Comparison of ENCODE assay signal across 1 cellular context in the genomic region with DNA sequence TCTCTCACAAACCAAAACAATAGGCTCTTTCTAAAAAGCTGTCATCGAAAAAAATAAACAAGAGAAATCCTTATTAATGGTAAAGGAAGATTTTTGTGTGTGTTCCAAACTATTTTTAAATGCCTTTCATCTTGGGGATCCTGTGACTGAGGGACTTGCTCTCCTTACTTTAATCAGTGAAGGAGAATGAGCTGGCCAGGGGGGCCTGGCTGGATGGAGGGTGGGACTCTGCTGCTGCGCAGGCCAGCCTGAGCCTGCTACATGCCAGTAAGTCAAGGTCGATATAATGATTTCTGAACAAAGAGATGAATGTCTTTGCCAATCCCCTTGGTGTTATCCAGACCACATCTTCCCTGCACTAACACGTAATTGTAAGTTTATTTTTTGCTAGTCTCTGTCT.
TF ChIP-seq lines count a peak whose summit lies in the region.

No MANE protein-coding gene starts in this region.

TF ChIP-seq in GM23338, 12 proteins besides CTCF, POLR2A, EP300 and RAD21 (continued from another document):
- TF ChIP-seq, protein P1, sequence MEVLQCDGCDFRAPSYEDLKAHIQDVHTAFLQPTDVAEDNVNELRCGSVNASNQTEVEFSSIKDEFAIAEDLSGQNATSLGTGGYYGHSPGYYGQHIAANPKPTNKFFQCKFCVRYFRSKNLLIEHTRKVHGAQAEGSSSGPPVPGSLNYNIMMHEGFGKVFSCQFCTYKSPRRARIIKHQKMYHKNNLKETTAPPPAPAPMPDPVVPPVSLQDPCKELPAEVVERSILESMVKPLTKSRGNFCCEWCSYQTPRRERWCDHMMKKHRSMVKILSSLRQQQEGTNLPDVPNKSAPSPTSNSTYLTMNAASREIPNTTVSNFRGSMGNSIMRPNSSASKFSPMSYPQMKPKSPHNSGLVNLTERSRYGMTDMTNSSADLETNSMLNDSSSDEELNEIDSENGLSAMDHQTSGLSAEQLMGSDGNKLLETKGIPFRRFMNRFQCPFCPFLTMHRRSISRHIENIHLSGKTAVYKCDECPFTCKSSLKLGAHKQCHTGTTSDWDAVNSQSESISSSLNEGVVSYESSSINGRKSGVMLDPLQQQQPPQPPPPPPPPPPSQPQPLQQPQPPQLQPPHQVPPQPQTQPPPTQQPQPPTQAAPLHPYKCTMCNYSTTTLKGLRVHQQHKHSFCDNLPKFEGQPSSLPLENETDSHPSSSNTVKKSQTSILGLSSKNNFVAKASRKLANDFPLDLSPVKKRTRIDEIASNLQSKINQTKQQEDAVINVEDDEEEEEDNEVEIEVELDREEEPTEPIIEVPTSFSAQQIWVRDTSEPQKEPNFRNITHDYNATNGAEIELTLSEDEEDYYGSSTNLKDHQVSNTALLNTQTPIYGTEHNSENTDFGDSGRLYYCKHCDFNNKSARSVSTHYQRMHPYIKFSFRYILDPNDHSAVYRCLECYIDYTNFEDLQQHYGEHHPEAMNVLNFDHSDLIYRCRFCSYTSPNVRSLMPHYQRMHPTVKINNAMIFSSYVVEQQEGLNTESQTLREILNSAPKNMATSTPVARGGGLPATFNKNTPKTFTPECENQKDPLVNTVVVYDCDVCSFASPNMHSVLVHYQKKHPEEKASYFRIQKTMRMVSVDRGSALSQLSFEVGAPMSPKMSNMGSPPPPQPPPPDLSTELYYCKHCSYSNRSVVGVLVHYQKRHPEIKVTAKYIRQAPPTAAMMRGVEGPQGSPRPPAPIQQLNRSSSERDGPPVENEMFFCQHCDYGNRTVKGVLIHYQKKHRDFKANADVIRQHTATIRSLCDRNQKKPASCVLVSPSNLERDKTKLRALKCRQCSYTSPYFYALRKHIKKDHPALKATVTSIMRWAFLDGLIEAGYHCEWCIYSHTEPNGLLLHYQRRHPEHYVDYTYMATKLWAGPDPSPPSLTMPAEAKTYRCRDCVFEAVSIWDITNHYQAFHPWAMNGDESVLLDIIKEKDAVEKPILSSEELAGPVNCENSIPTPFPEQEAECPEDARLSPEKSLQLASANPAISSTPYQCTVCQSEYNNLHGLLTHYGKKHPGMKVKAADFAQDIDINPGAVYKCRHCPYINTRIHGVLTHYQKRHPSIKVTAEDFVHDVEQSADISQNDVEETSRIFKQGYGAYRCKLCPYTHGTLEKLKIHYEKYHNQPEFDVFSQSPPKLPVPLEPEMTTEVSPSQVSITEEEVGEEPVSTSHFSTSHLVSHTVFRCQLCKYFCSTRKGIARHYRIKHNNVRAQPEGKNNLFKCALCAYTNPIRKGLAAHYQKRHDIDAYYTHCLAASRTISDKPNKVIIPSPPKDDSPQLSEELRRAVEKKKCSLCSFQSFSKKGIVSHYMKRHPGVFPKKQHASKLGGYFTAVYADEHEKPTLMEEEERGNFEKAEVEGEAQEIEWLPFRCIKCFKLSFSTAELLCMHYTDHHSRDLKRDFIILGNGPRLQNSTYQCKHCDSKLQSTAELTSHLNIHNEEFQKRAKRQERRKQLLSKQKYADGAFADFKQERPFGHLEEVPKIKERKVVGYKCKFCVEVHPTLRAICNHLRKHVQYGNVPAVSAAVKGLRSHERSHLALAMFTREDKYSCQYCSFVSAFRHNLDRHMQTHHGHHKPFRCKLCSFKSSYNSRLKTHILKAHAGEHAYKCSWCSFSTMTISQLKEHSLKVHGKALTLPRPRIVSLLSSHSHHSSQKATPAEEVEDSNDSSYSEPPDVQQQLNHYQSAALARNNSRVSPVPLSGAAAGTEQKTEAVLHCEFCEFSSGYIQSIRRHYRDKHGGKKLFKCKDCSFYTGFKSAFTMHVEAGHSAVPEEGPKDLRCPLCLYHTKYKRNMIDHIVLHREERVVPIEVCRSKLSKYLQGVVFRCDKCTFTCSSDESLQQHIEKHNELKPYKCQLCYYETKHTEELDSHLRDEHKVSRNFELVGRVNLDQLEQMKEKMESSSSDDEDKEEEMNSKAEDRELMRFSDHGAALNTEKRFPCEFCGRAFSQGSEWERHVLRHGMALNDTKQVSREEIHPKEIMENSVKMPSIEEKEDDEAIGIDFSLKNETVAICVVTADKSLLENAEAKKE (CRISPR knock-in tag; IDR thresholded peaks at IDR 0.05): no peak
- TF ChIP-seq POLR2AphosphoS5 (IDR thresholded peaks at IDR 0.05; ENCODE audit: low read depth): no peak
- TF ChIP-seq JUNB (IDR thresholded peaks at IDR 0.05; ENCODE audit: unreplicated experiment): no peak
- TF ChIP-seq NANOG (IDR thresholded peaks at IDR 0.05; ENCODE audit: borderline replicate concordance): no peak
- no peak for TF ChIP-seq EZH2 (IDR thresholded peaks at IDR 0.05; ENCODE audit: low read depth, unreplicated experiment)
- TF ChIP-seq CREB1 (CRISPR knock-in tag; IDR thresholded peaks at IDR 0.05; ENCODE audit: low read depth): no peak
- TF ChIP-seq, protein P2, sequence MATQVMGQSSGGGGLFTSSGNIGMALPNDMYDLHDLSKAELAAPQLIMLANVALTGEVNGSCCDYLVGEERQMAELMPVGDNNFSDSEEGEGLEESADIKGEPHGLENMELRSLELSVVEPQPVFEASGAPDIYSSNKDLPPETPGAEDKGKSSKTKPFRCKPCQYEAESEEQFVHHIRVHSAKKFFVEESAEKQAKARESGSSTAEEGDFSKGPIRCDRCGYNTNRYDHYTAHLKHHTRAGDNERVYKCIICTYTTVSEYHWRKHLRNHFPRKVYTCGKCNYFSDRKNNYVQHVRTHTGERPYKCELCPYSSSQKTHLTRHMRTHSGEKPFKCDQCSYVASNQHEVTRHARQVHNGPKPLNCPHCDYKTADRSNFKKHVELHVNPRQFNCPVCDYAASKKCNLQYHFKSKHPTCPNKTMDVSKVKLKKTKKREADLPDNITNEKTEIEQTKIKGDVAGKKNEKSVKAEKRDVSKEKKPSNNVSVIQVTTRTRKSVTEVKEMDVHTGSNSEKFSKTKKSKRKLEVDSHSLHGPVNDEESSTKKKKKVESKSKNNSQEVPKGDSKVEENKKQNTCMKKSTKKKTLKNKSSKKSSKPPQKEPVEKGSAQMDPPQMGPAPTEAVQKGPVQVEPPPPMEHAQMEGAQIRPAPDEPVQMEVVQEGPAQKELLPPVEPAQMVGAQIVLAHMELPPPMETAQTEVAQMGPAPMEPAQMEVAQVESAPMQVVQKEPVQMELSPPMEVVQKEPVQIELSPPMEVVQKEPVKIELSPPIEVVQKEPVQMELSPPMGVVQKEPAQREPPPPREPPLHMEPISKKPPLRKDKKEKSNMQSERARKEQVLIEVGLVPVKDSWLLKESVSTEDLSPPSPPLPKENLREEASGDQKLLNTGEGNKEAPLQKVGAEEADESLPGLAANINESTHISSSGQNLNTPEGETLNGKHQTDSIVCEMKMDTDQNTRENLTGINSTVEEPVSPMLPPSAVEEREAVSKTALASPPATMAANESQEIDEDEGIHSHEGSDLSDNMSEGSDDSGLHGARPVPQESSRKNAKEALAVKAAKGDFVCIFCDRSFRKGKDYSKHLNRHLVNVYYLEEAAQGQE (IDR thresholded peaks at IDR 0.05; ENCODE audit: unreplicated experiment): no peak
- no peak for TF ChIP-seq ZNF331 (CRISPR knock-in tag; IDR thresholded peaks at IDR 0.05; ENCODE audit: low read depth)
